Comparison of ENCODE assay signal across 14 cellular contexts in the genomic region with DNA sequence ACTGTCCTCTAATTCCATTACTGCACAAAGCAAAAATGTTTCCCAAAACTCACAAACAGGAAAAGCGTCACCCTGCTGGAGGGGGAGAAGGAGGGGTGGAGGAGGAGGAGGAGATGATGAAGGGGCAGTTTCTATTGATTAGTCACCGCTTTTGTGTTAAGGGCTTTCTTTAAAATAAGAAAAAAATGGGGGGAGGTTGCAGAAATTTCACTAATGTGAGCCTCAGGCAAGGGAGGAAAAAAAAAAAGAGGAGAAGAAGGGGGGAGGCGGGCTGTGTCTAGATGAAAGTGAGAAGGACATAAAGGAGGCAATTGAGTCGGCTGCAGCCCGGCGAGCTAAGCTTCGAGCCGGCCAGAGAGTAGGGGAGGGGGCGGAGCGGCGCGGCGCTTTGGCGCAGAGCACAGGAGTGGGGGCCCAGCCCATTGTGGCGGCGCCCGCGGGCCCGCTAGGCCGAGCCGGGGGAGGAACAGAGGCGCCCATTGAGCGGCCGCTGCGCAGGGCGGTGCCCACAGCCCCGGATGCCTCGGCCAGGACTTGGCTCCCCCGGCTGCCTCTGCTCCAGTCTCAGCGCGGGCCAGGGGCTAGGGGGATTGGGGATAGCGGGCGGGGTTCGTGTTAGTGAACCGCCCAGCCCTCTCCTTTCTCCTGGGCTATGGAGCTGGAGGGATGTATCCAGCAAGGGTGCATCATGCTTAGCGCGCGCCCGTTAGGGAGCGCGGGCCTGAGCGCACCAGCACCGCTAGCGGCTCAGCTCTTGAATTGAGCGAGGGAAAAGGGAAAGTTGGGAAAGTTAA. TPM values are rescaled to one million over a fixed set of nuclear protein-coding genes. Genes with fewer than 3 reads are reported as not detected.
DNase-seq lines count a peak whose midpoint lies in the region; FAIRE-seq and TF ChIP-seq lines count a peak whose summit lies in the region.
"Had no signal": no experiment of that assay in that cellular context is flagged by ENCODE, and none has a peak within 500 bp of the region (broad histone marks: within the 10 kb centered on the region; RNA-seq: fewer than 3 reads in every experiment).

No MANE protein-coding gene starts in this region.

- H3K79me2 ChIP-seq in astrocyte (ENCODE audit: insufficient read depth, low read length): peaks cover 20% of the 10 kb centered on the region

- no peak overlapping the region for H3K4ac ChIP-seq in mesenchymal stem cell (ENCODE audit: low read depth in 1 of 2, low read length in 2 of 2)

- H3K4me3 ChIP-seq in AG10803 (ENCODE audit: low read length) (peak overlapping the region; percentile 47), HFF-Myc (replicated peaks; ENCODE audit: low read depth, low read length) (peak overlapping the region; percentile 6; the same call in 1 of the 2 replicates), astrocyte (ENCODE audit: insufficient read depth, low read depth, low read length) (peak overlapping the region; percentile 50), mesenchymal stem cell (ENCODE audit: insufficient read depth in 1 of 2, low read depth in 1 of 2, low read length in 2 of 2) (peak overlapping the region in 1 of 2 experiments; percentile 41)

- peaks cover 95% of the 10 kb centered on the region for H3K27me3 Mint-ChIP-seq in astrocyte (ENCODE audit: low read depth, unreplicated experiment)

- H3K27me3 ChIP-seq in astrocyte (ENCODE audit: insufficient read depth, low read length) (peaks cover 48% of the 10 kb centered on the region), mesenchymal stem cell (ENCODE audit: control insufficient read depth in 1 of 2, insufficient read depth in 1 of 2, low read length in 2 of 2) (peaks cover 84 to 98% of the 10 kb centered on the region in 2 experiments)

- H3K27ac ChIP-seq in astrocyte (ENCODE audit: low read depth, low read length) (peak overlapping the region; percentile 84), mesenchymal stem cell (ENCODE audit: low read length, poor library complexity, severe bottlenecking) (no peak overlapping the region)
- H3K27ac ChIP-seq: heart left ventricle had no signal

- H4K8ac ChIP-seq in mesenchymal stem cell (ENCODE audit: low read length): no peak overlapping the region

- H3K4me3 Mint-ChIP-seq in astrocyte (ENCODE audit: unreplicated experiment): peak overlapping the region; percentile 25
- H3K4me3 Mint-ChIP-seq: activated naive CD4-positive, alpha-beta T cell treated with anti-CD3 and anti-CD28 coated beads, Interleukin-2, amount 50 U/mL, for 24 hours had no signal

- no peak overlapping the region for H4K91ac ChIP-seq in mesenchymal stem cell (ENCODE audit: low read length)

- H2AFZ ChIP-seq in astrocyte (ENCODE audit: low read depth, low read length) (peak overlapping the region; percentile 23), mesenchymal stem cell (ENCODE audit: low read depth, low read length) (no peak overlapping the region)

- no peak overlapping the region for H2BK12ac ChIP-seq in mesenchymal stem cell (ENCODE audit: low read length in 2 of 2)

- H3K36me3 Mint-ChIP-seq in astrocyte (ENCODE audit: low read depth, unreplicated experiment): no peaks in the 10 kb centered on the region
- H3K36me3 Mint-ChIP-seq: activated naive CD4-positive, alpha-beta T cell treated with anti-CD3 and anti-CD28 coated beads, Interleukin-2, amount 50 U/mL, for 24 hours had no signal

- H3K4me2 ChIP-seq in astrocyte (ENCODE audit: low read length): peak overlapping the region; percentile 87
- no peak overlapping the region for H3K4me2 ChIP-seq in mesenchymal stem cell (ENCODE audit: low read length, poor library complexity, severe bottlenecking)

- in situ Hi-C loops in ACHN (cut with HindIII; ENCODE audit: low pct_ligation_motif_present, low pct_unique_long_range_greater_than_20kb, low sequenced_read_pairs): no loop called here

- peak; percentile 82 for DNase-seq in AG10803 (ENCODE audit: low read depth)
- no peak for DNase-seq in HFF-Myc (ENCODE audit: extremely low read depth, low read depth)
- peak; percentile 82 for DNase-seq in astrocyte (ENCODE audit: low read depth)
- DNase-seq in mesenchymal stem cell: no peak
- DNase-seq in ACHN: no peak
- DNase-seq in mesenteric fat pad (ENCODE audit: low spot score): no peak
- no peak for DNase-seq in HCEC 1CT
- DNase-seq in kidney tubule cell (ENCODE audit: low spot score): no peak
- DNase-seq: GDM1; heart left ventricle; stimulated activated CD4-positive, alpha-beta T cell treated with anti-CD3 and anti-CD28 coated beads, Interleukin-12 subunit alpha, Interleukin-12 subunit beta, amount 100 ng/mL, for 4 hours had no signal

- peak overlapping the region; percentile 76 for H3K9ac ChIP-seq in astrocyte (ENCODE audit: low read length)
- H3K9ac ChIP-seq in mesenchymal stem cell (ENCODE audit: low read length): peak overlapping the region; percentile 51

- no peak overlapping the region for H2BK15ac ChIP-seq in mesenchymal stem cell (ENCODE audit: low read depth, poor library complexity, severe bottlenecking)

- H2BK120ac ChIP-seq in mesenchymal stem cell (ENCODE audit: low read depth, low read length): no peak overlapping the region

- no peaks in the 10 kb centered on the region for H3K79me1 ChIP-seq in mesenchymal stem cell (replicated peaks; ENCODE audit: low read length, poor library complexity, severe bottlenecking)

- TF ChIP-seq CTCF in AG10803 (conservative IDR thresholded peaks at IDR 0.05; ENCODE audit: low read length) (peak; percentile 23; the same call in 1 of the 2 replicates), HFF-Myc (IDR thresholded peaks at IDR 0.05; ENCODE audit: low read depth, low read length, missing control alignments) (no peak), astrocyte (IDR thresholded peaks at IDR 0.05; ENCODE audit: insufficient read depth, low read depth, low read length) (no peak)

- no peak overlapping the region for H3K23ac ChIP-seq in mesenchymal stem cell (ENCODE audit: low read length in 2 of 2)

- H3K14ac ChIP-seq in mesenchymal stem cell (ENCODE audit: low read length in 2 of 2): no peak overlapping the region

- H4K20me1 ChIP-seq in astrocyte (ENCODE audit: insufficient read depth, low read length): no peaks in the 10 kb centered on the region

- H3K4me1 ChIP-seq in astrocyte (ENCODE audit: insufficient read depth, low read length) (peaks cover 12% of the 10 kb centered on the region), mesenchymal stem cell (ENCODE audit: control insufficient read depth, insufficient read depth, low read depth, low read length) (peaks cover 16% of the 10 kb centered on the region)

- no peaks in the 10 kb centered on the region for H3K4me1 Mint-ChIP-seq in astrocyte (ENCODE audit: low read depth, unreplicated experiment)

- WGBS in mesenchymal stem cell: 2% methylated on average over 42 of the region's 45 CpGs

- H3K27ac Mint-ChIP-seq in astrocyte (ENCODE audit: unreplicated experiment): no peak overlapping the region
- H3K27ac Mint-ChIP-seq: activated naive CD4-positive, alpha-beta T cell treated with anti-CD3 and anti-CD28 coated beads, Interleukin-2, amount 50 U/mL, for 24 hours had no signal

- H3K36me3 ChIP-seq in astrocyte (ENCODE audit: insufficient read depth, low read length): no peaks in the 10 kb centered on the region
- H3K36me3 ChIP-seq in mesenchymal stem cell (ENCODE audit: control insufficient read depth in 1 of 2, insufficient read depth in 2 of 2, low read depth in 1 of 2, low read length in 2 of 2): no peaks in the 10 kb centered on the region
- H3K36me3 ChIP-seq: heart left ventricle had no signal

- no peak overlapping the region for H2BK5ac ChIP-seq in mesenchymal stem cell (ENCODE audit: low read depth, low read length, poor library complexity, severe bottlenecking)

- H2AK5ac ChIP-seq in mesenchymal stem cell (ENCODE audit: low read length, severe bottlenecking): no peak overlapping the region

- H3K9me3 Mint-ChIP-seq in astrocyte (ENCODE audit: unreplicated experiment): peaks cover 4% of the 10 kb centered on the region
- H3K9me3 Mint-ChIP-seq: activated naive CD4-positive, alpha-beta T cell treated with anti-CD3 and anti-CD28 coated beads, Interleukin-2, amount 50 U/mL, for 24 hours had no signal

- no peak for FAIRE-seq in astrocyte (lab: Jason Lieb, UNC)

- H3K9me3 ChIP-seq in astrocyte (ENCODE audit: insufficient read depth, low read depth, low read length) (no peaks in the 10 kb centered on the region), mesenchymal stem cell (ENCODE audit: control insufficient read depth, low read length) (no peaks in the 10 kb centered on the region)
- H3K9me3 ChIP-seq: heart left ventricle had no signal

- H3K18ac ChIP-seq in mesenchymal stem cell (ENCODE audit: low read depth in 1 of 2, low read length in 2 of 2): no peak overlapping the region

RNA-seq across cellular contexts. Expression of a gene that starts 7.9 kb away (rescaled TPM):
- total RNA-seq in astrocyte (not detected in 2 replicates), mesenteric fat pad (not detected)
- not detected for polyA plus RNA-seq in mesenchymal stem cell (2013, experiment 1 of 2)
- not detected for polyA plus RNA-seq in mesenchymal stem cell (2013, experiment 2 of 2)
- total RNA-seq: T-helper 1 cell treated with Interleukin-12 subunit alpha and Interleukin-12 subunit beta and Interleukin-4 antibody, amounts not matched to agents 30 ng/mL and 1 ng/mL, for 36 hours; ureter had no signal
- polyA plus RNA-seq: heart left ventricle had no signal

Comparison
In these comparisons a context has a peak if more than half of its experiments do, and no peak if none do; other contexts are left out.
1. DNase-seq: peak in AG10803 (single experiment) and astrocyte (single experiment); none in HFF-Myc (single experiment), mesenchymal stem cell (single experiment), ACHN (single experiment), mesenteric fat pad (single experiment), HCEC 1CT (single experiment) and kidney tubule cell (single experiment).